20 cellular contexts compared by ENCODE assay signal in genomic region chr1:230345139-230345885, GRCh38.
"Had no signal": no experiment of that assay in that cellular context is flagged by ENCODE, and none has a peak within 500 bp of the region (broad histone marks: within the 10 kb centered on the region; RNA-seq: fewer than 3 reads in every experiment).

No MANE protein-coding gene starts in this region.

- H3K27ac ChIP-seq: heart right ventricle, neural progenitor cell, parathyroid adenoma, testis, upper lobe of right lung had no signal

- H3K4me1 ChIP-seq: testis, upper lobe of right lung had no signal

- H3K36me3 ChIP-seq: heart right ventricle, neural progenitor cell, upper lobe of right lung had no signal

- H3K4me3 Mint-ChIP-seq: activated B cell treated with CpG ODN at 0.5 μM for 24 hours; activated naive CD4-positive, alpha-beta T cell treated with anti-CD3 and anti-CD28 coated beads, Interleukin-2, amount 10 ng/mL, durations not matched to agents 7 days and 5 days; activated T-helper 17 cell treated with anti-CD3 and anti-CD28 coated beads, Interleukin-2, amount 50 U/mL, for 72 hours; brain; neural progenitor cell; stimulated activated memory B cell treated with anti-CD40 and anti-IgM and Interleukin-4, amounts not matched to agents 10 μg/mL and 1 μg/mL and 100 μg/mL, for 72 hours; T-helper 17 cell had no signal

- H3K9me3 ChIP-seq: heart right ventricle, testis, upper lobe of right lung had no signal

- ATAC-seq: activated T-helper 17 cell treated with anti-CD3 and anti-CD28 coated beads, Interleukin-2, amount 50 U/mL, for 72 hours; esophagus mucosa; heart right ventricle; left ventricle myocardium superior; right cardiac atrium; stimulated activated memory B cell treated with anti-CD40 and anti-IgM and Interleukin-4, amounts not matched to agents 10 μg/mL and 1 μg/mL and 100 μg/mL, for 72 hours; T-helper 17 cell; upper lobe of right lung had no signal

- H3K27me3 ChIP-seq: neural progenitor cell, testis, upper lobe of right lung had no signal

- H3K27ac Mint-ChIP-seq: activated B cell treated with CpG ODN at 0.5 μM for 24 hours; activated naive CD4-positive, alpha-beta T cell treated with anti-CD3 and anti-CD28 coated beads, Interleukin-2, amount 10 ng/mL, durations not matched to agents 7 days and 5 days; activated T-helper 17 cell treated with anti-CD3 and anti-CD28 coated beads, Interleukin-2, amount 50 U/mL, for 72 hours; neural progenitor cell; stimulated activated memory B cell treated with anti-CD40 and anti-IgM and Interleukin-4, amounts not matched to agents 10 μg/mL and 1 μg/mL and 100 μg/mL, for 72 hours; T-helper 17 cell had no signal

- H3K4me1 Mint-ChIP-seq: activated B cell treated with CpG ODN at 0.5 μM for 24 hours; activated naive CD4-positive, alpha-beta T cell treated with anti-CD3 and anti-CD28 coated beads, Interleukin-2, amount 10 ng/mL, durations not matched to agents 7 days and 5 days; activated T-helper 17 cell treated with anti-CD3 and anti-CD28 coated beads, Interleukin-2, amount 50 U/mL, for 72 hours; stimulated activated memory B cell treated with anti-CD40 and anti-IgM and Interleukin-4, amounts not matched to agents 10 μg/mL and 1 μg/mL and 100 μg/mL, for 72 hours had no signal

- H3K27me3 Mint-ChIP-seq: brain had no signal

- H3K4me3 ChIP-seq: heart right ventricle, neural progenitor cell, testis, upper lobe of right lung had no signal

- H3K36me3 Mint-ChIP-seq: activated naive CD4-positive, alpha-beta T cell treated with anti-CD3 and anti-CD28 coated beads, Interleukin-2, amount 10 ng/mL, durations not matched to agents 7 days and 5 days; stimulated activated memory B cell treated with anti-CD40 and anti-IgM and Interleukin-4, amounts not matched to agents 10 μg/mL and 1 μg/mL and 100 μg/mL, for 72 hours had no signal

- DNase-seq: activated B cell treated with CpG ODN at 0.5 μM for 24 hours; activated CD4-positive, alpha-beta T cell treated with anti-CD3 and anti-CD28 coated beads, Interleukin-2, amount 50 U/mL, for 1 hour; activated naive CD4-positive, alpha-beta T cell treated with anti-CD3 and anti-CD28 coated beads, Interleukin-2, amount 10 ng/mL, durations not matched to agents 7 days and 5 days; activated T-cell treated with anti-CD3 and anti-CD28 coated beads for 4 hours; cerebellar nuclear complex; foreskin fibroblast; heart right ventricle; left ventricle myocardium superior; mesendoderm; right cardiac atrium; stimulated activated CD4-positive, alpha-beta T cell treated with anti-CD3 and anti-CD28 coated beads, Interleukin-1b, Interleukin-23, amount 100 ng/mL, for 48 hours; T-helper 17 cell; testis; upper lobe of right lung had no signal

- H3K9me3 Mint-ChIP-seq: activated B cell treated with CpG ODN at 0.5 μM for 24 hours; activated naive CD4-positive, alpha-beta T cell treated with anti-CD3 and anti-CD28 coated beads, Interleukin-2, amount 10 ng/mL, durations not matched to agents 7 days and 5 days; activated T-helper 17 cell treated with anti-CD3 and anti-CD28 coated beads, Interleukin-2, amount 50 U/mL, for 72 hours; brain; neural progenitor cell; stimulated activated memory B cell treated with anti-CD40 and anti-IgM and Interleukin-4, amounts not matched to agents 10 μg/mL and 1 μg/mL and 100 μg/mL, for 72 hours had no signal
